ENCODE assay signal across 21 cellular contexts in genomic region chr11:79794484-79795393, GRCh38.
DNase-seq lines count a peak whose midpoint lies in the region; ATAC-seq and TF ChIP-seq lines count a peak whose summit lies in the region.
"Had no signal": no experiment of that assay in that cellular context is flagged by ENCODE, and none has a peak within 500 bp of the region (broad histone marks: within the 10 kb centered on the region; RNA-seq: fewer than 3 reads in every experiment).

No MANE protein-coding gene starts in this region.

- H3K4me3 ChIP-seq in NT2/D1 (ENCODE audit: insufficient read length, low read depth) (no peak overlapping the region), epithelial cell of proximal tubule (ENCODE audit: low read depth, low read length) (no peak overlapping the region)
- H3K4me3 ChIP-seq: suprapubic skin had no signal

- H3K27ac ChIP-seq in substantia nigra (ENCODE audit: low read depth, low read length, poor library complexity, severe bottlenecking), result no peak overlapping the region
- H3K27ac ChIP-seq: suprapubic skin had no signal

- H3K9me3 Mint-ChIP-seq in activated CD8-positive, alpha-beta memory T cell treated with anti-CD3 and anti-CD28 coated beads, Interleukin-2, amount 10 ng/mL, durations not matched to agents 7 days and 5 days (ENCODE audit: low read depth), result peaks cover 7% of the 10 kb centered on the region

- ATAC-seq in HG03097 (IDR thresholded peaks at IDR 0.05; ENCODE audit: low FRiP score, unreplicated experiment), result no peak
- no peak for ATAC-seq in activated CD8-positive, alpha-beta memory T cell treated with anti-CD3 and anti-CD28 coated beads, Interleukin-2, amount 10 ng/mL, durations not matched to agents 7 days and 5 days
- ATAC-seq in GM19035 (IDR thresholded peaks at IDR 0.05; ENCODE audit: unreplicated experiment), result no peak
- ATAC-seq: activated T-helper 17 cell treated with anti-CD3 and anti-CD28 coated beads, Interleukin-2, amount 50 U/mL, for 72 hours; left cardiac atrium had no signal

- no peak overlapping the region for H3K4me3 Mint-ChIP-seq in activated CD8-positive, alpha-beta memory T cell treated with anti-CD3 and anti-CD28 coated beads, Interleukin-2, amount 10 ng/mL, durations not matched to agents 7 days and 5 days
- H3K4me3 Mint-ChIP-seq: activated naive CD8-positive, alpha-beta T cell treated with anti-CD3 and anti-CD28 coated beads for 36 hours; activated T-helper 17 cell treated with anti-CD3 and anti-CD28 coated beads, Interleukin-2, amount 50 U/mL, for 72 hours; brain; CD4-positive, alpha-beta memory T cell had no signal

- DNase-seq in NCI-H128 (lab: John Stamatoyannopoulos, UW; ENCODE audit: unreplicated experiment), result peak; percentile 52
- peak; percentile 27 for DNase-seq in NT2/D1 (ENCODE audit: low read depth, low spot score)
- no peak for DNase-seq in epithelial cell of proximal tubule (ENCODE audit: low read depth)
- DNase-seq in pons (ENCODE audit: low spot score), result peak; percentile 4
- no peak for DNase-seq in activated CD8-positive, alpha-beta memory T cell treated with anti-CD3 and anti-CD28 coated beads, Interleukin-2, amount 10 ng/mL, durations not matched to agents 7 days and 5 days
- no peak for DNase-seq in substantia nigra (lab: John Stamatoyannopoulos, UW)
- DNase-seq: activated CD4-positive, CD25-positive, alpha-beta regulatory T cell treated with anti-CD3 and anti-CD28 coated beads, Interleukin-2, amount 50 U/mL, for 72 hours; activated naive CD8-positive, alpha-beta T cell treated with anti-CD3 and anti-CD28 coated beads for 36 hours; CD4-positive, alpha-beta memory T cell; cortex of kidney; foreskin fibroblast; Kasumi-1; left cardiac atrium; NCI-H1436 treated with DMSO at 0.1 percent for 48 hours; NCI-H446; T1000 had no signal

- no peaks in the 10 kb centered on the region for H3K36me3 ChIP-seq in NT2/D1 (ENCODE audit: insufficient read depth, insufficient read length, low read length)
- H3K36me3 ChIP-seq: suprapubic skin had no signal

- no peaks in the 10 kb centered on the region for H3K4me1 Mint-ChIP-seq in activated CD8-positive, alpha-beta memory T cell treated with anti-CD3 and anti-CD28 coated beads, Interleukin-2, amount 10 ng/mL, durations not matched to agents 7 days and 5 days
- H3K4me1 Mint-ChIP-seq: activated naive CD8-positive, alpha-beta T cell treated with anti-CD3 and anti-CD28 coated beads for 36 hours; activated T-helper 17 cell treated with anti-CD3 and anti-CD28 coated beads, Interleukin-2, amount 50 U/mL, for 72 hours; brain; CD4-positive, alpha-beta memory T cell had no signal

- no peaks in the 10 kb centered on the region for H3K9me3 ChIP-seq in NT2/D1 (ENCODE audit: insufficient read depth, low read length)
- H3K9me3 ChIP-seq: suprapubic skin had no signal

- CTCF ChIA-PET in activated CD8-positive, alpha-beta memory T cell treated with anti-CD3 and anti-CD28 coated beads, Interleukin-2, amount 10 ng/mL, durations not matched to agents 7 days and 5 days (lab: Charles Lee), result no interaction called here

- peak; percentile 33 for TF ChIP-seq CTCF in epithelial cell of proximal tubule (conservative IDR thresholded peaks at IDR 0.05; ENCODE audit: low read depth, low read length)

- no peak overlapping the region for H3K27ac Mint-ChIP-seq in activated CD8-positive, alpha-beta memory T cell treated with anti-CD3 and anti-CD28 coated beads, Interleukin-2, amount 10 ng/mL, durations not matched to agents 7 days and 5 days
- H3K27ac Mint-ChIP-seq: activated naive CD8-positive, alpha-beta T cell treated with anti-CD3 and anti-CD28 coated beads for 36 hours; activated T-helper 17 cell treated with anti-CD3 and anti-CD28 coated beads, Interleukin-2, amount 50 U/mL, for 72 hours; brain; CD4-positive, alpha-beta memory T cell had no signal

- H3K27me3 Mint-ChIP-seq in activated CD8-positive, alpha-beta memory T cell treated with anti-CD3 and anti-CD28 coated beads, Interleukin-2, amount 10 ng/mL, durations not matched to agents 7 days and 5 days, result no peaks in the 10 kb centered on the region
- H3K27me3 Mint-ChIP-seq: activated naive CD8-positive, alpha-beta T cell treated with anti-CD3 and anti-CD28 coated beads for 36 hours; activated T-helper 17 cell treated with anti-CD3 and anti-CD28 coated beads, Interleukin-2, amount 50 U/mL, for 72 hours; CD4-positive, alpha-beta memory T cell had no signal

- no peaks in the 10 kb centered on the region for H3K4me1 ChIP-seq in NT2/D1 (ENCODE audit: insufficient read depth, insufficient read length)
- H3K4me1 ChIP-seq: suprapubic skin had no signal

- H3K36me3 Mint-ChIP-seq in activated CD8-positive, alpha-beta memory T cell treated with anti-CD3 and anti-CD28 coated beads, Interleukin-2, amount 10 ng/mL, durations not matched to agents 7 days and 5 days, result no peaks in the 10 kb centered on the region
- H3K36me3 Mint-ChIP-seq: activated naive CD8-positive, alpha-beta T cell treated with anti-CD3 and anti-CD28 coated beads for 36 hours; brain; CD4-positive, alpha-beta memory T cell had no signal

- H3K27me3 ChIP-seq in NT2/D1 (ENCODE audit: insufficient read depth, insufficient read length), result no peaks in the 10 kb centered on the region
- H3K27me3 ChIP-seq: suprapubic skin had no signal

- no peak overlapping the region for H3K9ac ChIP-seq in NT2/D1 (ENCODE audit: insufficient read length, low read depth)

Comparison
In these comparisons a context has a peak if more than half of its experiments do, and no peak if none do; other contexts are left out.
1. DNase-seq: peak in NCI-H128 (single experiment), NT2/D1 (single experiment) and pons (single experiment); none in epithelial cell of proximal tubule (single experiment), activated CD8-positive, alpha-beta memory T cell treated with anti-CD3 and anti-CD28 coated beads, Interleukin-2, amount 10 ng/mL, durations not matched to agents 7 days and 5 days (single experiment) and substantia nigra (0 of 49).